12 cellular contexts compared by ENCODE assay signal in genomic region chr7:107874097-107874496, GRCh38. TPM values are rescaled to one million over a fixed set of nuclear protein-coding genes. Genes with fewer than 3 reads are reported as not detected.
A peak's percentile ranks its signal among the peaks of the same experiment; 100 is the strongest.
DNase-seq lines count a peak whose midpoint lies in the region; ATAC-seq, FAIRE-seq and TF ChIP-seq lines count a peak whose summit lies in the region.
"Had no signal": no experiment of that assay in that cellular context is flagged by ENCODE, and none has a peak within 500 bp of the region (broad histone marks: within the 10 kb centered on the region; RNA-seq: fewer than 3 reads in every experiment).

No MANE protein-coding gene starts in this region.

- POLR2A ChIA-PET in HCT116 (lab: Charles Lee): interaction anchor here (1.0 kb wide), 1 partner anchor 131 kb away, joined by 5 read pairs; no protein-coding TSS in a partner anchor

- H2BK5ac ChIP-seq in mesenchymal stem cell (ENCODE audit: low read depth, low read length, poor library complexity, severe bottlenecking): no peak overlapping the region

- no peak overlapping the region for H3K14ac ChIP-seq in mesenchymal stem cell (ENCODE audit: low read length in 2 of 2)

- TF ChIP-seq RAD21 in HCT116 (IDR thresholded peaks at IDR 0.05; ENCODE audit: low read depth): no peak

- no peaks in the 10 kb centered on the region for H3K36me3 ChIP-seq in HCT116 (ENCODE audit: control insufficient read depth in 1 of 2, insufficient read depth in 2 of 2, low read length in 2 of 2)
- H3K36me3 ChIP-seq in mesenchymal stem cell (ENCODE audit: control insufficient read depth in 1 of 2, insufficient read depth in 2 of 2, low read depth in 1 of 2, low read length in 2 of 2): no peaks in the 10 kb centered on the region
- no peaks in the 10 kb centered on the region for H3K36me3 ChIP-seq in small intestine (ENCODE audit: control insufficient read depth in 2 of 2, insufficient read depth in 2 of 2, low read length in 2 of 2)
- H3K36me3 ChIP-seq: Peyer's patch had no signal

- H3K9me3 ChIP-seq in HCT116 (ENCODE audit: control insufficient read depth in 1 of 2, insufficient read depth in 1 of 2, low read depth in 1 of 2, low read length in 2 of 2) (no peaks in the 10 kb centered on the region), T-helper 17 cell (ENCODE audit: control insufficient read depth, low read length, poor library complexity, severe bottlenecking) (no peaks in the 10 kb centered on the region), mesenchymal stem cell (ENCODE audit: control insufficient read depth, low read length) (no peaks in the 10 kb centered on the region), small intestine (ENCODE audit: control insufficient read depth, low read depth) (no peaks in the 10 kb centered on the region)
- H3K9me3 ChIP-seq: Peyer's patch had no signal

- H3K27ac ChIP-seq in HCT116 (ENCODE audit: low read depth, low read length) (no peak overlapping the region), mesenchymal stem cell (ENCODE audit: low read length, poor library complexity, severe bottlenecking) (no peak overlapping the region), small intestine (ENCODE audit: low read depth in 1 of 2, low read length in 1 of 2) (no peak overlapping the region)
- H3K27ac ChIP-seq: Peyer's patch had no signal

- intact Hi-C loops in HCT116 (cut with micrococcal nuclease): loop anchor here (1.0 to 10.0 kb wide), 3 partner anchors 131 to 411 kb away; partner anchors contain the start of gene BCAP29

- TF ChIP-seq POLR2A in HCT116 (IDR thresholded peaks at IDR 0.05; ENCODE audit: borderline replicate concordance, extremely low read depth, insufficient read depth, insufficient read length): no peak

- no peak overlapping the region for H2BK120ac ChIP-seq in mesenchymal stem cell (ENCODE audit: low read depth, low read length)

- no peak overlapping the region for H3K4me3 Mint-ChIP-seq in T-helper 17 cell
- H3K4me3 Mint-ChIP-seq: CD8-positive, alpha-beta T cell; HFFc6 had no signal

- H3K23ac ChIP-seq in mesenchymal stem cell (ENCODE audit: low read length in 2 of 2): no peak overlapping the region

- H3K9ac ChIP-seq in HCT116 (ENCODE audit: low read length): no peak overlapping the region
- H3K9ac ChIP-seq in mesenchymal stem cell (ENCODE audit: low read length): peak overlapping the region; percentile 40

- no peak overlapping the region for H2AK5ac ChIP-seq in mesenchymal stem cell (ENCODE audit: low read length, severe bottlenecking)

- peak overlapping the region; percentile 14 for H3K27ac Mint-ChIP-seq in T-helper 17 cell
- H3K27ac Mint-ChIP-seq: CD8-positive, alpha-beta T cell; HFFc6 had no signal

- CTCF ChIA-PET in HCT116 (lab: Charles Lee): interaction anchor here (1.0 to 1.9 kb wide), 10 partner anchors 9 to 727 kb away, joined by 3 to 48 read pairs (median 8); partner anchors contain the start of gene CBLL1

- H3K4me3 ChIP-seq in HCT116 (replicated peaks in 1 of 2; ENCODE audit: low read depth in 1 of 2, low read length in 2 of 2) (no peak overlapping the region), mesenchymal stem cell (ENCODE audit: insufficient read depth in 1 of 2, low read depth in 1 of 2, low read length in 2 of 2) (no peak overlapping the region), small intestine (ENCODE audit: low read depth in 1 of 2, low read length in 2 of 2) (no peak overlapping the region)
- H3K4me3 ChIP-seq: Peyer's patch had no signal

- H2AFZ ChIP-seq in HCT116 (ENCODE audit: low read depth, low read length, poor library complexity, severe bottlenecking) (peak overlapping the region; percentile 17), mesenchymal stem cell (ENCODE audit: low read depth, low read length) (no peak overlapping the region)

- H4K8ac ChIP-seq in mesenchymal stem cell (ENCODE audit: low read length): no peak overlapping the region

- H3K79me1 ChIP-seq in mesenchymal stem cell (replicated peaks; ENCODE audit: low read length, poor library complexity, severe bottlenecking): no peaks in the 10 kb centered on the region

- DNase-seq in HCT116 (ENCODE audit: low read depth, low spot score) (no peak), T-helper 17 cell (no peak), mesenchymal stem cell (no peak), small intestine (peak; percentile 24), C1 segment of cervical spinal cord (lab: John Stamatoyannopoulos, UW) (no peak), amniotic stem cell (lab: John Stamatoyannopoulos, UW) (no peak)
- DNase-seq: KG1 had no signal

- no peaks in the 10 kb centered on the region for H3K79me2 ChIP-seq in HCT116 (ENCODE audit: insufficient read depth, low read length)

- H3K4me2 ChIP-seq in HCT116 (ENCODE audit: low read length) (no peak overlapping the region), mesenchymal stem cell (ENCODE audit: low read length, poor library complexity, severe bottlenecking) (no peak overlapping the region)

- RAD21 ChIA-PET in HCT116 (lab: Charles Lee; ENCODE audit: low non-redundant PET in 1 of 2, low total read pairs in 2 of 2, uncharacterized antibody in 2 of 2, unreplicated experiment in 2 of 2): no interaction called here

- H3K9me2 ChIP-seq in HCT116 (ENCODE audit: insufficient read depth): no peaks in the 10 kb centered on the region

- H3K18ac ChIP-seq in mesenchymal stem cell (ENCODE audit: low read depth in 1 of 2, low read length in 2 of 2): no peak overlapping the region

- no TSS peak for BruUV-seq in HCT116 (replicated peaks; lab: Mats Ljungman, UMichigan)

- no peaks in the 10 kb centered on the region for H4K20me1 ChIP-seq in HCT116 (ENCODE audit: insufficient read depth)

- H4K91ac ChIP-seq in mesenchymal stem cell (ENCODE audit: low read length): no peak overlapping the region

- peaks cover 3% of the 10 kb centered on the region for H3K36me3 Mint-ChIP-seq in T-helper 17 cell (ENCODE audit: low read depth)
- H3K36me3 Mint-ChIP-seq: CD8-positive, alpha-beta T cell had no signal

- ATAC-seq in HCT116 (0 out of 2 replicates have a peak, but pooled peaks have one; percentile 31), T-helper 17 cell (no peak), GM19035 (IDR thresholded peaks at IDR 0.05; ENCODE audit: unreplicated experiment) (no peak), HG02678 (IDR thresholded peaks at IDR 0.05; ENCODE audit: unreplicated experiment) (no peak)

- WGBS in mesenchymal stem cell: 60% methylated on average over 2 of the region's 2 CpGs
- 46 to 76% (median 58%) methylated on average over 2 of the region's 2 CpGs for WGBS in small intestine, 3 donors

- no peak overlapping the region for H3K4ac ChIP-seq in mesenchymal stem cell (ENCODE audit: low read depth in 1 of 2, low read length in 2 of 2)

- no peak for FAIRE-seq in small intestine (lab: Jason Lieb, UNC)

- H3K4me1 ChIP-seq in HCT116 (ENCODE audit: control insufficient read depth in 1 of 2, insufficient read depth in 2 of 2, low read length in 2 of 2) (peaks cover 0 to under 1% of the 10 kb centered on the region in 2 experiments; a peak in 1 of 4 replicates), mesenchymal stem cell (ENCODE audit: control insufficient read depth, insufficient read depth, low read depth, low read length) (no peaks in the 10 kb centered on the region), small intestine (ENCODE audit: control insufficient read depth in 2 of 2, insufficient read depth in 1 of 2, low read depth in 1 of 2, low read length in 1 of 2) (no peaks in the 10 kb centered on the region)

- H2BK15ac ChIP-seq in mesenchymal stem cell (ENCODE audit: low read depth, poor library complexity, severe bottlenecking): no peak overlapping the region

- no peak for TF ChIP-seq CTCF in HCT116 (IDR thresholded peaks at IDR 0.05 in 2 of 3, conservative IDR thresholded peaks at IDR 0.05 in 1 of 3; ENCODE audit: borderline replicate concordance in 1 of 3, insufficient read depth in 1 of 3, low read depth in 2 of 3, low read length in 2 of 3)

- H3K27me3 ChIP-seq in HCT116 (ENCODE audit: insufficient read depth, low read length): no peaks in the 10 kb centered on the region
- peaks cover 14 to 16% of the 10 kb centered on the region in 2 experiments for H3K27me3 ChIP-seq in mesenchymal stem cell (ENCODE audit: control insufficient read depth in 1 of 2, insufficient read depth in 1 of 2, low read length in 2 of 2)
- H3K27me3 ChIP-seq in small intestine (ENCODE audit: control insufficient read depth in 2 of 2, insufficient read depth in 2 of 2, low read length in 2 of 2): no peaks in the 10 kb centered on the region
- H3K27me3 ChIP-seq: Peyer's patch had no signal

- no peak overlapping the region for H2BK12ac ChIP-seq in mesenchymal stem cell (ENCODE audit: low read length in 2 of 2)

- peaks cover 27% of the 10 kb centered on the region for H3K4me1 Mint-ChIP-seq in T-helper 17 cell

- peaks cover 10% of the 10 kb centered on the region for H3K27me3 Mint-ChIP-seq in T-helper 17 cell

TF ChIP-seq in HCT116, 20 proteins besides CTCF, POLR2A, EP300 and RAD21 (continues in another document):
- TF ChIP-seq CEBPB (IDR thresholded peaks at IDR 0.05; ENCODE audit: low read depth) (no peak), JUND (IDR thresholded peaks at IDR 0.05) (no peak), SRF (IDR thresholded peaks at IDR 0.05; ENCODE audit: low read depth) (no peak), FOSL1 (IDR thresholded peaks at IDR 0.05; ENCODE audit: low read depth) (no peak), SIN3A (IDR thresholded peaks at IDR 0.05; ENCODE audit: low read depth) (no peak), EZH2 (IDR thresholded peaks at IDR 0.05) (no peak), ZBTB33 (IDR thresholded peaks at IDR 0.05; ENCODE audit: extremely low read depth, insufficient replicate concordance, low read length) (no peak), EGR1 (IDR thresholded peaks at IDR 0.05; ENCODE audit: low read depth) (no peak)

RNA-seq across cellular contexts. Expression of gene DLD, which starts 16.9 kb away (rescaled TPM):
- 104 TPM for total RNA-seq in HCT116 (2021; ENCODE audit: unreplicated experiment)
- polyA plus RNA-seq in HCT116 (2012): 52.6 and 69.5 TPM in 2 replicates
- 10 to 100 TPM; 49.4 to 64.5 TPM for total RNA-seq in T-helper 17 cell
- 90.9 TPM for polyA plus RNA-seq in mesenchymal stem cell (2013, experiment 1 of 2)
- polyA plus RNA-seq in mesenchymal stem cell (2013, experiment 2 of 2): 91.1 TPM
- 100 to 1,000 TPM in 1 of 3 donors, 10 to 100 TPM in 2; 45.4 to 153 (median 72.0) TPM for polyA plus RNA-seq in small intestine
